In genomic region chr5:151234476-151235238, GRCh38 we compare ENCODE assay signal across 8 cellular contexts. TPM values are rescaled to one million over a fixed set of nuclear protein-coding genes. Genes with fewer than 3 reads are reported as not detected.
DNase-seq lines count a peak whose midpoint lies in the region; ATAC-seq and TF ChIP-seq lines count a peak whose summit lies in the region.

No MANE protein-coding gene starts in this region.

- DNase-seq in GM10248 (ENCODE audit: extremely low spot score) (peak; percentile 83), body of pancreas (peak; percentile 88 to 94 (median 90)), amygdala (lab: John Stamatoyannopoulos, UW) (no peak), NCI-H128 (lab: John Stamatoyannopoulos, UW; ENCODE audit: unreplicated experiment) (no peak), SK-N-SH (no peak)
- peak in 5 of 10 donors; percentile 30 to 71 (median 39) for DNase-seq in naive thymus-derived CD8-positive, alpha-beta T cell

- no peak overlapping the region for H2AFZ ChIP-seq in SK-N-SH (ENCODE audit: low read depth)

- ATAC-seq in GM21360 (IDR thresholded peaks at IDR 0.05; ENCODE audit: unreplicated experiment) (peak; percentile 60), HG03571 (IDR thresholded peaks at IDR 0.05; ENCODE audit: unreplicated experiment) (peak; percentile 68), body of pancreas (peak; percentile 98)
- peak; percentile 78 to 86 for ATAC-seq in naive thymus-derived CD8-positive, alpha-beta T cell

- no peaks in the 10 kb centered on the region for H3K36me3 Mint-ChIP-seq in naive thymus-derived CD8-positive, alpha-beta T cell

- H3K9me2 ChIP-seq in SK-N-SH: no peaks in the 10 kb centered on the region

- TF ChIP-seq POLR2A in body of pancreas (IDR thresholded peaks at IDR 0.05): peak in 2 of 3 donors; percentile 45 to 52

- H3K27me3 Mint-ChIP-seq in naive thymus-derived CD8-positive, alpha-beta T cell: no peaks in the 10 kb centered on the region

- CTCF ChIA-PET in GM10248 (lab: Yijun Ruan, JAX) (interaction anchor here (0.7 to 5.8 kb wide), 11 partner anchors 11 to 120 kb away, joined by 3 to 54 read pairs (median 4); partner anchors contain the start of gene CCDC69), SK-N-SH (lab: Yijun Ruan, JAX) (interaction anchor here (1.5 kb wide), 2 partner anchors 67 to 183 kb away, joined by 3 read pairs; no protein-coding TSS in a partner anchor)

- TF ChIP-seq EP300 in SK-N-SH (IDR thresholded peaks at IDR 0.05; ENCODE audit: borderline replicate concordance in 1 of 2, low read depth in 1 of 2, low read length in 1 of 2): no peak

- TF ChIP-seq CTCF in GM10248 (IDR thresholded peaks at IDR 0.05; ENCODE audit: control extremely low read depth, extremely low read depth, low read depth, missing control alignments) (peak; percentile 4), body of pancreas (IDR thresholded peaks at IDR 0.05) (no peak), SK-N-SH (IDR thresholded peaks at IDR 0.05) (no peak)

- H3K27me3 ChIP-seq in body of pancreas: no peaks in the 10 kb centered on the region
- H3K27me3 ChIP-seq in SK-N-SH (ENCODE audit: insufficient read depth): no peaks in the 10 kb centered on the region; the same call in 1 of the 2 replicates

- H3K9ac ChIP-seq in SK-N-SH: no peak overlapping the region

- POLR2A ChIA-PET in GM10248 (lab: Yijun Ruan, JAX): interaction anchor here (1.7 to 2.2 kb wide), 3 partner anchors 11 to 22 kb away, joined by 7 to 19 read pairs (median 8); partner anchors contain the start of genes CCDC69 and GM2A
- POLR2A ChIA-PET in naive thymus-derived CD8-positive, alpha-beta T cell (lab: Charles Lee): interaction anchor here (0.7 to 3.0 kb wide), 16 partner anchors 12 to 537 kb away, joined by 3 to 92 read pairs (median 4); partner anchors contain the start of genes ANXA6, CCDC69, GM2A and TNIP1
- POLR2A ChIA-PET in SK-N-SH (lab: Yijun Ruan, JAX): no interaction called here

- TF ChIP-seq RAD21 in SK-N-SH (IDR thresholded peaks at IDR 0.05; ENCODE audit: low read length): no peak

- H3K79me2 ChIP-seq in SK-N-SH (ENCODE audit: insufficient read depth): no peaks in the 10 kb centered on the region

- H3K27ac ChIP-seq in body of pancreas: peak overlapping the region in 3 of 4 donors; percentile 28 to 74 (median 73)
- H3K27ac ChIP-seq in SK-N-SH (ENCODE audit: low read depth in 2 of 2, low read length in 1 of 2): no peak overlapping the region

- H3K36me3 ChIP-seq in body of pancreas (replicated peaks in 1 of 2; ENCODE audit: insufficient read depth in 1 of 2, low read depth in 2 of 2) (no peaks in the 10 kb centered on the region), SK-N-SH (replicated peaks in 1 of 2; ENCODE audit: control insufficient read depth in 1 of 2, insufficient read depth in 2 of 2, low read length in 1 of 2) (no peaks in the 10 kb centered on the region)

- H3K4me1 ChIP-seq in body of pancreas (peaks cover 20% of the 10 kb centered on the region), SK-N-SH (ENCODE audit: control insufficient read depth in 1 of 2, insufficient read depth in 2 of 2, low read depth in 1 of 2, low read length in 1 of 2) (no peaks in the 10 kb centered on the region)

- H3K9me3 Mint-ChIP-seq in naive thymus-derived CD8-positive, alpha-beta T cell: no peaks in the 10 kb centered on the region

- peak overlapping the region; percentile 51 to 94 (median 91) for H3K27ac Mint-ChIP-seq in naive thymus-derived CD8-positive, alpha-beta T cell

- intact Hi-C loops in body of pancreas (cut with DNase I): loop anchor here (5.0 kb wide), 1 partner anchor 107 kb away; no protein-coding TSS in a partner anchor

- no peak overlapping the region for H3K4me2 ChIP-seq in SK-N-SH

- H3K4me3 Mint-ChIP-seq in naive thymus-derived CD8-positive, alpha-beta T cell: peak overlapping the region; percentile 67 to 87 (median 78)

- no peak overlapping the region for H3K4me3 ChIP-seq in body of pancreas
- no peak overlapping the region for H3K4me3 ChIP-seq in SK-N-SH (ENCODE audit: low read depth in 2 of 2, low read length in 1 of 2)

- H3K4me1 Mint-ChIP-seq in naive thymus-derived CD8-positive, alpha-beta T cell: peaks cover 18 to 52% (median 47%) of the 10 kb centered on the region in 4 donors

- no peaks in the 10 kb centered on the region for H4K20me1 ChIP-seq in SK-N-SH (ENCODE audit: insufficient read depth)

- H3F3A ChIP-seq in SK-N-SH (replicated peaks; ENCODE audit: insufficient read depth): peaks cover 2% of the 10 kb centered on the region

- WGBS in body of pancreas, 2 donors: 16 to 21% methylated on average over 12 to 17 of the region's 17 CpGs
- 67% methylated on average over 17 of the region's 17 CpGs for whole genome bisulfite sequencing in SK-N-SH (ENCODE audit: low lambda C conversion rate)

- no peaks in the 10 kb centered on the region for H3K9me3 ChIP-seq in body of pancreas
- H3K9me3 ChIP-seq in SK-N-SH: no peaks in the 10 kb centered on the region

TF ChIP-seq in SK-N-SH, 30 proteins besides CTCF, POLR2A, EP300 and RAD21 (continues in another document):
- TF ChIP-seq ELF1 (IDR thresholded peaks at IDR 0.05) (no peak), JUND (IDR thresholded peaks at IDR 0.05) (no peak), TCF12 (IDR thresholded peaks at IDR 0.05) (no peak), GABPA (IDR thresholded peaks at IDR 0.05; ENCODE audit: low read depth) (no peak), CHD2 (IDR thresholded peaks at IDR 0.05; ENCODE audit: low read length, partially characterized antibody) (no peak), FOSL2 (IDR thresholded peaks at IDR 0.05; ENCODE audit: borderline replicate concordance, low read depth) (no peak), TAF1 (IDR thresholded peaks at IDR 0.05; ENCODE audit: borderline replicate concordance, low read depth, low read length) (no peak), FOXJ3 (CRISPR knock-in tag; IDR thresholded peaks at IDR 0.05) (no peak), POLR2AphosphoS5 (IDR thresholded peaks at IDR 0.05; ENCODE audit: low read depth, low read length) (no peak), NRF1 (IDR thresholded peaks at IDR 0.05; ENCODE audit: low read depth, low read length) (no peak), RFX5 (IDR thresholded peaks at IDR 0.05; ENCODE audit: low read length) (no peak), REST (IDR thresholded peaks at IDR 0.05; ENCODE audit: low read depth, low read length) (no peak), USF1 (IDR thresholded peaks at IDR 0.05; ENCODE audit: borderline replicate concordance, low read depth) (no peak)
- TF ChIP-seq, protein P1, sequence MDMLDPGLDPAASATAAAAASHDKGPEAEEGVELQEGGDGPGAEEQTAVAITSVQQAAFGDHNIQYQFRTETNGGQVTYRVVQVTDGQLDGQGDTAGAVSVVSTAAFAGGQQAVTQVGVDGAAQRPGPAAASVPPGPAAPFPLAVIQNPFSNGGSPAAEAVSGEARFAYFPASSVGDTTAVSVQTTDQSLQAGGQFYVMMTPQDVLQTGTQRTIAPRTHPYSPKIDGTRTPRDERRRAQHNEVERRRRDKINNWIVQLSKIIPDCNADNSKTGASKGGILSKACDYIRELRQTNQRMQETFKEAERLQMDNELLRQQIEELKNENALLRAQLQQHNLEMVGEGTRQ (IDR thresholded peaks at IDR 0.05; ENCODE audit: borderline replicate concordance, low read depth, low read length): no peak

RNA-seq across cellular contexts. Expression of gene CCDC69, which starts 10.8 kb away (rescaled TPM):
- 10 to 100 TPM; 34.8 to 44.8 TPM for total RNA-seq in body of pancreas
- 100 to 1,000 TPM; 131 to 151 TPM for total RNA-seq in naive thymus-derived CD8-positive, alpha-beta T cell
- 100 to 1,000 TPM in 1 of 3 donors, 10 to 100 TPM in 2; 79.8 to 130 (median 98.1) TPM for polyA plus RNA-seq in naive thymus-derived CD8-positive, alpha-beta T cell
- polyA plus RNA-seq in SK-N-SH (2012; rRNA removed): 0.38 and 0.54 TPM in 2 replicates
- 0.41 and 0.56 TPM in 2 replicates for polyA plus RNA-seq in SK-N-SH (2012; cell fraction: cytosol; rRNA removed)
- 0.21 and 0.22 TPM in 2 replicates for polyA plus RNA-seq in SK-N-SH (2012; cell fraction: nucleus; rRNA removed)

RNA-seq across cellular contexts. Expression of gene GM2A, which starts 18.3 kb away (rescaled TPM):
- 10 to 100 TPM in 1 of 2 donors, 1 to 10 TPM in 1; 8.9 to 17.9 TPM for total RNA-seq in body of pancreas
- total RNA-seq in naive thymus-derived CD8-positive, alpha-beta T cell: 10 to 100 TPM; 12.5 to 13.8 TPM
- 1 to 10 TPM; 3.8 to 6.5 (median 5.6) TPM for polyA plus RNA-seq in naive thymus-derived CD8-positive, alpha-beta T cell
- 8.0 and 10.2 TPM in 2 replicates for polyA plus RNA-seq in SK-N-SH (2012; rRNA removed)
- polyA plus RNA-seq in SK-N-SH (2012; cell fraction: cytosol; rRNA removed): 7.5 and 8.2 TPM in 2 replicates
- 4.2 and 4.7 TPM in 2 replicates for polyA plus RNA-seq in SK-N-SH (2012; cell fraction: nucleus; rRNA removed)

Comparison
In these comparisons a context has a peak if more than half of its experiments do, and no peak if none do; other contexts are left out.
1. DNase-seq: peak in GM10248 (single experiment) and body of pancreas (4 of 4); none in amygdala (0 of 56), NCI-H128 (single experiment) and SK-N-SH (single experiment).
2. H3K27ac ChIP-seq: peak in body of pancreas (3 of 4); none in SK-N-SH (0 of 2).
3. Peak in every context shown above with its lines, with median percentiles within 50 percentile points of each other: ATAC-seq.